In the genomic region with DNA sequence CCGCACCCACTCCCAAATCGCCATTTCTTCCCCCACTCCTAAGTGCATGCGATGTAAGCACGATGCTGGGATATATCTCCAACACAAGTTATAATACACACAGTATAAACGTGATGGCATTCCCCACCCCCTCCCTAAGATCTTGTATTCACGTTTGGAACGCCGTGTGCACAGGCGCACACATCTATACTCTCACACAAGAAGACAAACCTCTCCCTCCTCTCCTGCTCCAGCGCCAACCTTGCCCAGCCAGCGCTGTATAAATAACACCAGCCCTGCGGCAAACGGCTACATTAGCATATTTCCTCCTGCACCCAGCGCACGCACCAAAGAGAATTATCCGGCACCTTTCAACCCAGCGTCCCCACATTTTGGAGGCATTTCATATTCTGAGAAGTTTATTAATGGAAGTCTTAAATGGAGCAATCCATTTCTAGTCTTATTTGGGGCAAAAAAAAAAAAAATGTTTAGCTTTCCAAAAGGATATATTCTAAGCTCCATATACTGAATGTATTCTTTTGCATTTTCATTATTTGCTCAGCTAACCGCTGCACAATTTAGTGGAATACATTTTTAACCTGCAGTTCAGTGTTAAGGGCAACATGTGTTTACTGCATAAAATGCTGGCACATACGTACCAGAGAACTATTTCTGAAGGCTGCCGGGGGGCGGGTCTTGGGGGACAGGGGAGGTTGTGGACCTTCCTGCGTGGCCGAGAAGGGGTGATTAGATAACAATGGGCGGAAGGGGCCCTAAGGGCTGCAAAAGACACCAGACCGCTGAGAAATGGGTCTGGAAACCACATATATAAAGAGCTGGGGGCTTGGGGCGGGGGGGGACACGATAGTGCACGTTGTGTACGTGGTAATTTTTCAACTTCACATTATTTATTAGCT, we compare ENCODE assay signal across 8 cellular contexts. TPM values are rescaled to one million over a fixed set of nuclear protein-coding genes. Genes with fewer than 3 reads are reported as not detected.
DNase-seq lines count a peak whose midpoint lies in the region; ATAC-seq and TF ChIP-seq lines count a peak whose summit lies in the region.

No MANE protein-coding gene starts in this region.

- peaks cover 8% of the 10 kb centered on the region for H3K27me3 ChIP-seq in lower lobe of right lung (ENCODE audit: low read depth)

- intact Hi-C loops in lower lobe of right lung (cut with DNase I) = no loop called here

- peaks cover 39% of the 10 kb centered on the region for H3K4me1 ChIP-seq in lower lobe of right lung

- peak; percentile 18 for DNase-seq in stimulated activated CD4-positive, alpha-beta T cell treated with anti-CD3 and anti-CD28 coated beads, Interleukin-4, amount 100 ng/mL, for 1 hour
- DNase-seq in stimulated activated CD4-positive, alpha-beta T cell treated with anti-CD3 and anti-CD28 coated beads, Interleukin-12 subunit alpha, Interleukin-12 subunit beta, amount 100 ng/mL, for 4 hours = no peak
- peak; percentile 32 for DNase-seq in SK-N-MC (ENCODE audit: low read depth, low spot score)
- DNase-seq in coronary artery (ENCODE audit: low spot score) = no peak
- peak; percentile 68 for DNase-seq in lower lobe of right lung
- peak in 31 of 49 donors; percentile 21 to 70 (median 43) for DNase-seq in substantia nigra (lab: John Stamatoyannopoulos, UW)
- DNase-seq in activated CD8-positive, alpha-beta memory T cell treated with anti-CD3 and anti-CD28 coated beads, Interleukin-2, amount 50 U/mL, for 48 hours = no peak

- H3K9me3 ChIP-seq in SK-N-MC (ENCODE audit: low read depth, low read length) (no peaks in the 10 kb centered on the region), lower lobe of right lung (no peaks in the 10 kb centered on the region)

- H3K27ac ChIP-seq in SK-N-MC (no peak overlapping the region), coronary artery (peak overlapping the region in 1 of 2 donors; percentile 68), lower lobe of right lung (peak overlapping the region; percentile 53), substantia nigra (ENCODE audit: low read depth, low read length, poor library complexity, severe bottlenecking) (peak overlapping the region; percentile 95)

- H3K9ac ChIP-seq in SK-N-MC (ENCODE audit: insufficient read length) = peak overlapping the region; percentile 69

- H3K36me3 ChIP-seq in SK-N-MC (ENCODE audit: insufficient read depth, low read length) = no peaks in the 10 kb centered on the region
- H3K36me3 ChIP-seq in lower lobe of right lung = no peaks in the 10 kb centered on the region

- peak overlapping the region; percentile 87 for H3K4me3 ChIP-seq in SK-N-MC
- H3K4me3 ChIP-seq in coronary artery = peak overlapping the region; percentile 76
- peak overlapping the region; percentile 62 for H3K4me3 ChIP-seq in lower lobe of right lung

- ATAC-seq in lower lobe of right lung (peak; percentile 65 to 66), HG03139 (IDR thresholded peaks at IDR 0.05; ENCODE audit: unreplicated experiment) (no peak)

- no peak for TF ChIP-seq CTCF in coronary artery (IDR thresholded peaks at IDR 0.05)
- no peak for TF ChIP-seq CTCF in lower lobe of right lung (IDR thresholded peaks at IDR 0.05)

RNA-seq across cellular contexts. Expression of a gene that starts 1.1 kb away (rescaled TPM):
- 27.8 TPM for total RNA-seq in lower lobe of right lung

Comparison
In these comparisons a context has a peak if more than half of its experiments do, and no peak if none do; other contexts are left out.
1. DNase-seq: peak in stimulated activated CD4-positive, alpha-beta T cell treated with anti-CD3 and anti-CD28 coated beads, Interleukin-4, amount 100 ng/mL, for 1 hour (single experiment), SK-N-MC (single experiment), lower lobe of right lung (single experiment) and substantia nigra (31 of 49); none in stimulated activated CD4-positive, alpha-beta T cell treated with anti-CD3 and anti-CD28 coated beads, Interleukin-12 subunit alpha, Interleukin-12 subunit beta, amount 100 ng/mL, for 4 hours (single experiment), coronary artery (single experiment) and activated CD8-positive, alpha-beta memory T cell treated with anti-CD3 and anti-CD28 coated beads, Interleukin-2, amount 50 U/mL, for 48 hours (single experiment).
2. Peak in every context shown above with its lines, with median percentiles within 50 percentile points of each other: H3K4me3 ChIP-seq.